4 cellular contexts compared by ENCODE assay signal in the genomic region with DNA sequence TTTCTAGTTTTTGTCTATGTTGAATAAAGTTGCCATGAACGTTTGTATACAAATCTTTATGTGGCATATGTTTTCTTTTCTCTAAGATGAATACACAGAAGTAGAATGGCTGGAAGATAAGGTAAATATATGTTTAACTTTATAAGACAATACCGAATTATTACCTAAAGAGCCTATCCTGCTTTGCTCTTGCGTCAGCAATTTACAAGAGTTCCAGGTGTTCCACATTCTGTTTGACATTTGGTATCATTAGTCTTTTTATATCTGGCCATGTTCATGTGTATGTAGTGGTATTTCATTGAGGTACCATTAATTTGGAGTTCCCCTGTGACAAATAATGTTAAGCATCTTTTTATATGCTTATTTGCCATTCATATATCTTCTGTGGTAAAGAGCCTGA.
"Had no signal": no experiment of that assay in that cellular context is flagged by ENCODE, and none has a peak within 500 bp of the region (broad histone marks: within the 10 kb centered on the region; RNA-seq: fewer than 3 reads in every experiment).

No MANE protein-coding gene starts in this region.

- H3K9me3 Mint-ChIP-seq: IgD-negative memory B cell had no signal

- H3K4me3 Mint-ChIP-seq: IgD-negative memory B cell had no signal

- H3K36me3 Mint-ChIP-seq: IgD-negative memory B cell had no signal

- H3K4me3 ChIP-seq: K562 had no signal

- H3K27ac ChIP-seq: HL-60 had no signal

- DNase-seq: IMR-90 had no signal

- H3K27ac Mint-ChIP-seq: IgD-negative memory B cell had no signal
